ENCODE assay signal across 33 cellular contexts in the genomic region with DNA sequence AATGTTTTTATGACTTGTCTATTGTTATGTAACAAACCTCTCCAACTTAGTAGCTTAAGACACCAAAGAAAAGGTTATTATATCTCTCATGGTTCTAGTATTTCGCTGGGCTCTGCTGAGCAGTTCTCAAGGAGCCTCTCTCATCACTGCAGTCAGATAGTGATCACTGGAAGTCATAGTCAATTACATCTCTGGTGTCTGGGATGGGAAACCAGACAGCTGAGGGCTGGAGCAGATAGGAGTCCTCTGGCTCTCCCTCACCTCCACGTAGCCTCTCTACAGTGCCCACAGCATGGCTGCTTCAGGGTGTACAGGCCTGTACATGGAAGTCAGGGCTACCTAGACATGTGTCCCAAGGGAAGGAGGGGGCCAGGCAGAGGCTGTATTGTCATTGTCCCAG.
"Had no signal": no experiment of that assay in that cellular context is flagged by ENCODE, and none has a peak within 500 bp of the region (broad histone marks: within the 10 kb centered on the region; RNA-seq: fewer than 3 reads in every experiment).

No MANE protein-coding gene starts in this region.

- H3K27me3 ChIP-seq: brain microvascular endothelial cell, cardiac muscle cell, Peyer's patch had no signal

- DNase-seq: activated CD4-positive, alpha-beta T cell treated with anti-CD3 and anti-CD28 coated beads, Interleukin-2, amount 10 ng/mL, durations not matched to agents 24 days and 14 days; activated CD4-positive, alpha-beta T cell treated with anti-CD3 and anti-CD28 coated beads, Interleukin-2, amount 50 U/mL, for 4 hours; activated CD4-positive, CD25-positive, alpha-beta regulatory T cell; activated CD8-positive, alpha-beta T cell treated with anti-CD3 and anti-CD28 coated beads for 36 hours; activated effector memory CD4-positive, alpha-beta T cell treated with anti-CD3 and anti-CD28 coated beads, Interleukin-2, amount 50 U/mL, for 16 hours; activated naive CD4-positive, alpha-beta T cell; activated naive CD4-positive, alpha-beta T cell treated with anti-CD3 and anti-CD28 coated beads, Interleukin-2, amount 50 U/mL, for 16 hours; activated naive CD8-positive, alpha-beta T cell treated with anti-CD3 and anti-CD28 coated beads for 36 hours; activated T-cell treated with anti-CD3 and anti-CD28 coated beads, Interleukin-2, amount 50 U/mL, for 1 hour; activated T-cell treated with anti-CD3 and anti-CD28 coated beads, Interleukin-2, amount 50 U/mL, for 72 hours; amniotic stem cell; aorta; brain microvascular endothelial cell; Karpas-422; KBM-7; NCI-H1105; NCI-H1417 treated with DMSO at 0.1 percent for 48 hours; NCI-H187 treated with DMSO at 0.1 percent for 48 hours; NCI-H2081; NCI-H510A; NCI-H526; NCI-H748 treated with DMSO at 0.1 percent for 48 hours; NK-92 treated with Interleukin-12 subunit alpha and Interleukin-12 subunit beta, amount 100 ng/mL, for 24 hours; PC-3; Peyer's patch; RPMI8226; SIG-M5; SW 1271; T-helper 1 cell; T1000; WERI-Rb-1 had no signal

- H3K4me3 ChIP-seq: cardiac muscle cell, Peyer's patch had no signal

- H3K9me3 ChIP-seq: Peyer's patch had no signal

- ATAC-seq: activated CD8-positive, alpha-beta T cell treated with anti-CD3 and anti-CD28 coated beads for 36 hours; activated T-cell treated with anti-CD3 and anti-CD28 coated beads, Interleukin-2, amount 50 U/mL, for 72 hours; activated T-helper 17 cell treated with anti-CD3 and anti-CD28 coated beads, Interleukin-2, amount 50 U/mL, for 72 hours; PC-3 had no signal

- H3K4me1 ChIP-seq: Peyer's patch had no signal

- H3K36me3 ChIP-seq: brain microvascular endothelial cell, cardiac muscle cell, Peyer's patch, WERI-Rb-1 had no signal

- H3K27ac ChIP-seq: brain microvascular endothelial cell, cardiac muscle cell, Peyer's patch, WERI-Rb-1 had no signal
